ENCODE assay signal across 23 cellular contexts in genomic region chr19:31937983-31938382, GRCh38.
DNase-seq lines count a peak whose midpoint lies in the region; TF ChIP-seq lines count a peak whose summit lies in the region.
"Had no signal": no experiment of that assay in that cellular context is flagged by ENCODE, and none has a peak within 500 bp of the region (broad histone marks: within the 10 kb centered on the region; RNA-seq: fewer than 3 reads in every experiment).

No MANE protein-coding gene starts in this region.

- H3K4me3 Mint-ChIP-seq in neural crest cell = no peak overlapping the region
- H3K4me3 Mint-ChIP-seq: B cell; CD4-positive, alpha-beta T cell; CD8-positive, alpha-beta T cell had no signal

- DNase-seq in NCI-H82 (lab: John Stamatoyannopoulos, UW) (peak; percentile 21), NCI-H82 treated with DMSO at 0.1 percent for 48 hours (lab: John Stamatoyannopoulos, UW; ENCODE audit: unreplicated experiment) (no peak), WERI-Rb-1 (peak; percentile 48), neural crest cell (ENCODE audit: low read depth, low spot score) (no peak), activated gamma-delta T cell (lab: John Stamatoyannopoulos, UW) (no peak), RPMI8226 (no peak)
- DNase-seq: AML-193; Caco-2; Calu3; CD4-positive, alpha-beta T cell; CD8-positive, alpha-beta T cell; DMS 273 treated with DMSO at 0.1 percent for 48 hours; DMS153; DMS53; DMS79; DND-41; EL had no signal

- H3K36me3 ChIP-seq in WERI-Rb-1 = no peaks in the 10 kb centered on the region
- H3K36me3 ChIP-seq: BLaER1 treated with 17β-estradiol and CSF1 and Interleukin-3, amounts not matched to agents 10 nM and 100 nM had no signal

- H3K9me3 ChIP-seq in WERI-Rb-1 (ENCODE audit: severe bottlenecking) = peaks cover 3% of the 10 kb centered on the region
- H3K9me3 ChIP-seq: BLaER1 treated with 17β-estradiol and CSF1 and Interleukin-3, amounts not matched to agents 10 nM and 100 nM; Caco-2 had no signal

- TF ChIP-seq CTCF in WERI-Rb-1 (IDR thresholded peaks at IDR 0.05; ENCODE audit: low read depth, low read length) = no peak
- TF ChIP-seq CTCF in neural crest cell (conservative IDR thresholded peaks at IDR 0.05) = no peak

- peak overlapping the region; percentile 67 for H3K27ac ChIP-seq in WERI-Rb-1
- H3K27ac ChIP-seq: 22Rv1, A549, C4-2B had no signal

- H3K27me3 Mint-ChIP-seq in neural crest cell (ENCODE audit: low read depth) = peaks cover under 1% of the 10 kb centered on the region
- H3K27me3 Mint-ChIP-seq: B cell; CD4-positive, alpha-beta T cell had no signal

- H3K4me1 Mint-ChIP-seq in neural crest cell = no peaks in the 10 kb centered on the region
- H3K4me1 Mint-ChIP-seq: B cell had no signal

- no peaks in the 10 kb centered on the region for H3K27me3 ChIP-seq in WERI-Rb-1 (ENCODE audit: insufficient read depth, low read depth, severe bottlenecking)
- H3K27me3 ChIP-seq: BLaER1 treated with 17β-estradiol and CSF1 and Interleukin-3, amounts not matched to agents 10 nM and 100 nM had no signal

- H3K27ac Mint-ChIP-seq in neural crest cell (ENCODE audit: unreplicated experiment) = peak overlapping the region; percentile 21
- H3K27ac Mint-ChIP-seq: B cell; CD4-positive, alpha-beta T cell; CD8-positive, alpha-beta T cell had no signal

- no peak overlapping the region for H3K4me3 ChIP-seq in WERI-Rb-1 (ENCODE audit: low read depth, low read length)
- H3K4me3 ChIP-seq: A549; BLaER1 treated with 17β-estradiol and CSF1 and Interleukin-3, amounts not matched to agents 10 nM and 100 nM; GM12878 had no signal

- peaks cover 5% of the 10 kb centered on the region for H3K9me3 Mint-ChIP-seq in neural crest cell
- H3K9me3 Mint-ChIP-seq: CD4-positive, alpha-beta T cell; CD8-positive, alpha-beta T cell had no signal

- no peaks in the 10 kb centered on the region for H3K36me3 Mint-ChIP-seq in neural crest cell (ENCODE audit: low read depth)
- H3K36me3 Mint-ChIP-seq: CD8-positive, alpha-beta T cell had no signal

Comparison
In these comparisons a context has a peak if more than half of its experiments do, and no peak if none do; other contexts are left out.
1. DNase-seq: peak in NCI-H82 (single experiment) and WERI-Rb-1 (single experiment); none in NCI-H82 treated with DMSO at 0.1 percent for 48 hours (single experiment), neural crest cell (single experiment), activated gamma-delta T cell (single experiment) and RPMI8226 (single experiment).